In the genomic region with DNA sequence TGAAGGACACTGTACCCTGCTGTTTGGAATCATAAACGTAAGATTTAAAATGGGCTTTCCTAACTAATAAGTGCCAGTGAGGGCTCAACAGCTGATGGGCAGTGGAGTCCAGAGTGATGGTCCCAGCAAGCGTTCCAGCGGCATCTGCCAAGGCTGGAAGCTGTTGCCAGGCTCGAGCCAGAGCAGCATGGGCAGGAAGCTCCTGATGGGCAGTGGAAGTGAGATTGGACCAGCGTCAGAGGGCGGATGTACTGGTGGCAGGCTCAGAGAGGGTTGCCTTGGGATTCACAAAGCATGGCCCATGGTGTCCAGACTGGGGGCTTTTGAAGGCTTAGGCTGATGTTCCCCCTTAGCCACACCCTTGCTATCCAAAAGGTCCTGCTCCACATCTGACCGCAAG, we compare ENCODE assay signal across 1 cellular context.
TF ChIP-seq lines count a peak whose summit lies in the region.

No MANE protein-coding gene starts in this region.

TF ChIP-seq in GM23338, 12 proteins besides CTCF, POLR2A, EP300 and RAD21 (continued from another document):
- TF ChIP-seq, protein P1, sequence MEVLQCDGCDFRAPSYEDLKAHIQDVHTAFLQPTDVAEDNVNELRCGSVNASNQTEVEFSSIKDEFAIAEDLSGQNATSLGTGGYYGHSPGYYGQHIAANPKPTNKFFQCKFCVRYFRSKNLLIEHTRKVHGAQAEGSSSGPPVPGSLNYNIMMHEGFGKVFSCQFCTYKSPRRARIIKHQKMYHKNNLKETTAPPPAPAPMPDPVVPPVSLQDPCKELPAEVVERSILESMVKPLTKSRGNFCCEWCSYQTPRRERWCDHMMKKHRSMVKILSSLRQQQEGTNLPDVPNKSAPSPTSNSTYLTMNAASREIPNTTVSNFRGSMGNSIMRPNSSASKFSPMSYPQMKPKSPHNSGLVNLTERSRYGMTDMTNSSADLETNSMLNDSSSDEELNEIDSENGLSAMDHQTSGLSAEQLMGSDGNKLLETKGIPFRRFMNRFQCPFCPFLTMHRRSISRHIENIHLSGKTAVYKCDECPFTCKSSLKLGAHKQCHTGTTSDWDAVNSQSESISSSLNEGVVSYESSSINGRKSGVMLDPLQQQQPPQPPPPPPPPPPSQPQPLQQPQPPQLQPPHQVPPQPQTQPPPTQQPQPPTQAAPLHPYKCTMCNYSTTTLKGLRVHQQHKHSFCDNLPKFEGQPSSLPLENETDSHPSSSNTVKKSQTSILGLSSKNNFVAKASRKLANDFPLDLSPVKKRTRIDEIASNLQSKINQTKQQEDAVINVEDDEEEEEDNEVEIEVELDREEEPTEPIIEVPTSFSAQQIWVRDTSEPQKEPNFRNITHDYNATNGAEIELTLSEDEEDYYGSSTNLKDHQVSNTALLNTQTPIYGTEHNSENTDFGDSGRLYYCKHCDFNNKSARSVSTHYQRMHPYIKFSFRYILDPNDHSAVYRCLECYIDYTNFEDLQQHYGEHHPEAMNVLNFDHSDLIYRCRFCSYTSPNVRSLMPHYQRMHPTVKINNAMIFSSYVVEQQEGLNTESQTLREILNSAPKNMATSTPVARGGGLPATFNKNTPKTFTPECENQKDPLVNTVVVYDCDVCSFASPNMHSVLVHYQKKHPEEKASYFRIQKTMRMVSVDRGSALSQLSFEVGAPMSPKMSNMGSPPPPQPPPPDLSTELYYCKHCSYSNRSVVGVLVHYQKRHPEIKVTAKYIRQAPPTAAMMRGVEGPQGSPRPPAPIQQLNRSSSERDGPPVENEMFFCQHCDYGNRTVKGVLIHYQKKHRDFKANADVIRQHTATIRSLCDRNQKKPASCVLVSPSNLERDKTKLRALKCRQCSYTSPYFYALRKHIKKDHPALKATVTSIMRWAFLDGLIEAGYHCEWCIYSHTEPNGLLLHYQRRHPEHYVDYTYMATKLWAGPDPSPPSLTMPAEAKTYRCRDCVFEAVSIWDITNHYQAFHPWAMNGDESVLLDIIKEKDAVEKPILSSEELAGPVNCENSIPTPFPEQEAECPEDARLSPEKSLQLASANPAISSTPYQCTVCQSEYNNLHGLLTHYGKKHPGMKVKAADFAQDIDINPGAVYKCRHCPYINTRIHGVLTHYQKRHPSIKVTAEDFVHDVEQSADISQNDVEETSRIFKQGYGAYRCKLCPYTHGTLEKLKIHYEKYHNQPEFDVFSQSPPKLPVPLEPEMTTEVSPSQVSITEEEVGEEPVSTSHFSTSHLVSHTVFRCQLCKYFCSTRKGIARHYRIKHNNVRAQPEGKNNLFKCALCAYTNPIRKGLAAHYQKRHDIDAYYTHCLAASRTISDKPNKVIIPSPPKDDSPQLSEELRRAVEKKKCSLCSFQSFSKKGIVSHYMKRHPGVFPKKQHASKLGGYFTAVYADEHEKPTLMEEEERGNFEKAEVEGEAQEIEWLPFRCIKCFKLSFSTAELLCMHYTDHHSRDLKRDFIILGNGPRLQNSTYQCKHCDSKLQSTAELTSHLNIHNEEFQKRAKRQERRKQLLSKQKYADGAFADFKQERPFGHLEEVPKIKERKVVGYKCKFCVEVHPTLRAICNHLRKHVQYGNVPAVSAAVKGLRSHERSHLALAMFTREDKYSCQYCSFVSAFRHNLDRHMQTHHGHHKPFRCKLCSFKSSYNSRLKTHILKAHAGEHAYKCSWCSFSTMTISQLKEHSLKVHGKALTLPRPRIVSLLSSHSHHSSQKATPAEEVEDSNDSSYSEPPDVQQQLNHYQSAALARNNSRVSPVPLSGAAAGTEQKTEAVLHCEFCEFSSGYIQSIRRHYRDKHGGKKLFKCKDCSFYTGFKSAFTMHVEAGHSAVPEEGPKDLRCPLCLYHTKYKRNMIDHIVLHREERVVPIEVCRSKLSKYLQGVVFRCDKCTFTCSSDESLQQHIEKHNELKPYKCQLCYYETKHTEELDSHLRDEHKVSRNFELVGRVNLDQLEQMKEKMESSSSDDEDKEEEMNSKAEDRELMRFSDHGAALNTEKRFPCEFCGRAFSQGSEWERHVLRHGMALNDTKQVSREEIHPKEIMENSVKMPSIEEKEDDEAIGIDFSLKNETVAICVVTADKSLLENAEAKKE (CRISPR knock-in tag; IDR thresholded peaks at IDR 0.05) = no peak
- TF ChIP-seq JUNB (IDR thresholded peaks at IDR 0.05; ENCODE audit: unreplicated experiment) = no peak
- TF ChIP-seq ZNF331 (CRISPR knock-in tag; IDR thresholded peaks at IDR 0.05; ENCODE audit: low read depth) = no peak
- TF ChIP-seq, protein P2, sequence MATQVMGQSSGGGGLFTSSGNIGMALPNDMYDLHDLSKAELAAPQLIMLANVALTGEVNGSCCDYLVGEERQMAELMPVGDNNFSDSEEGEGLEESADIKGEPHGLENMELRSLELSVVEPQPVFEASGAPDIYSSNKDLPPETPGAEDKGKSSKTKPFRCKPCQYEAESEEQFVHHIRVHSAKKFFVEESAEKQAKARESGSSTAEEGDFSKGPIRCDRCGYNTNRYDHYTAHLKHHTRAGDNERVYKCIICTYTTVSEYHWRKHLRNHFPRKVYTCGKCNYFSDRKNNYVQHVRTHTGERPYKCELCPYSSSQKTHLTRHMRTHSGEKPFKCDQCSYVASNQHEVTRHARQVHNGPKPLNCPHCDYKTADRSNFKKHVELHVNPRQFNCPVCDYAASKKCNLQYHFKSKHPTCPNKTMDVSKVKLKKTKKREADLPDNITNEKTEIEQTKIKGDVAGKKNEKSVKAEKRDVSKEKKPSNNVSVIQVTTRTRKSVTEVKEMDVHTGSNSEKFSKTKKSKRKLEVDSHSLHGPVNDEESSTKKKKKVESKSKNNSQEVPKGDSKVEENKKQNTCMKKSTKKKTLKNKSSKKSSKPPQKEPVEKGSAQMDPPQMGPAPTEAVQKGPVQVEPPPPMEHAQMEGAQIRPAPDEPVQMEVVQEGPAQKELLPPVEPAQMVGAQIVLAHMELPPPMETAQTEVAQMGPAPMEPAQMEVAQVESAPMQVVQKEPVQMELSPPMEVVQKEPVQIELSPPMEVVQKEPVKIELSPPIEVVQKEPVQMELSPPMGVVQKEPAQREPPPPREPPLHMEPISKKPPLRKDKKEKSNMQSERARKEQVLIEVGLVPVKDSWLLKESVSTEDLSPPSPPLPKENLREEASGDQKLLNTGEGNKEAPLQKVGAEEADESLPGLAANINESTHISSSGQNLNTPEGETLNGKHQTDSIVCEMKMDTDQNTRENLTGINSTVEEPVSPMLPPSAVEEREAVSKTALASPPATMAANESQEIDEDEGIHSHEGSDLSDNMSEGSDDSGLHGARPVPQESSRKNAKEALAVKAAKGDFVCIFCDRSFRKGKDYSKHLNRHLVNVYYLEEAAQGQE (IDR thresholded peaks at IDR 0.05; ENCODE audit: unreplicated experiment) = no peak
- no peak for TF ChIP-seq POLR2AphosphoS5 (IDR thresholded peaks at IDR 0.05; ENCODE audit: low read depth)
- no peak for TF ChIP-seq EZH2 (IDR thresholded peaks at IDR 0.05; ENCODE audit: low read depth, unreplicated experiment)
- no peak for TF ChIP-seq CREB1 (CRISPR knock-in tag; IDR thresholded peaks at IDR 0.05; ENCODE audit: low read depth)
- TF ChIP-seq NANOG (IDR thresholded peaks at IDR 0.05; ENCODE audit: borderline replicate concordance) = no peak
- TF ChIP-seq ZNF114 (CRISPR knock-in tag; IDR thresholded peaks at IDR 0.05) = no peak
